9 cellular contexts compared by ENCODE assay signal in genomic region chr17:5019475-5019956, GRCh38. TPM values are rescaled to one million over a fixed set of nuclear protein-coding genes. Genes with fewer than 3 reads are reported as not detected.
DNase-seq lines count a peak whose midpoint lies in the region; ATAC-seq and TF ChIP-seq lines count a peak whose summit lies in the region.
"Had no signal": no experiment of that assay in that cellular context is flagged by ENCODE, and none has a peak within 500 bp of the region (broad histone marks: within the 10 kb centered on the region; RNA-seq: fewer than 3 reads in every experiment).

No MANE protein-coding gene starts in this region.

- no peaks in the 10 kb centered on the region for H3K79me2 ChIP-seq in Karpas-422 (ENCODE audit: low read length)

- no peaks in the 10 kb centered on the region for H3K9me3 ChIP-seq in Karpas-422 (ENCODE audit: low read length)

- H3K9me2 ChIP-seq in Karpas-422 (replicated peaks; ENCODE audit: insufficient read depth, low read length), result no peaks in the 10 kb centered on the region

- TF ChIP-seq CTCF in nephron progenitor cell (IDR thresholded peaks at IDR 0.05), result no peak

- no peaks in the 10 kb centered on the region for H3K27me3 ChIP-seq in Karpas-422 (ENCODE audit: low read length)

- H3K36me3 Mint-ChIP-seq in nephron progenitor cell (ENCODE audit: low read depth), result peaks cover 33% of the 10 kb centered on the region

- H2AFZ ChIP-seq in Karpas-422 (ENCODE audit: low read length), result no peak overlapping the region

- peaks cover 8% of the 10 kb centered on the region; the same call in 1 of the 2 replicates for H3K36me3 ChIP-seq in Karpas-422 (ENCODE audit: insufficient read depth, low read length)

- no peak overlapping the region for H3K27ac ChIP-seq in Karpas-422 (ENCODE audit: low read length)

- DNase-seq in ELF-1 (ENCODE audit: low read depth, low spot score) (peak; percentile 37), Karpas-422 (peak; percentile 81), activated T-helper 1 cell treated with Interleukin-2 at 50 U/mL for 16 hours (ENCODE audit: low read depth) (peak; percentile 14), nephron progenitor cell (no peak)
- no peak for DNase-seq in effector CD8-positive, alpha-beta T cell (lab: John Stamatoyannopoulos, UW)

- no peaks in the 10 kb centered on the region for H3K27me3 Mint-ChIP-seq in nephron progenitor cell (ENCODE audit: low read depth, poor library complexity)

- no peak overlapping the region for H3K4me3 ChIP-seq in Karpas-422 (ENCODE audit: low read length)

- peaks cover 21% of the 10 kb centered on the region for H3K4me1 ChIP-seq in Karpas-422 (ENCODE audit: low read length)

- H3K9ac ChIP-seq in Karpas-422 (ENCODE audit: low read length), result no peak overlapping the region

- H3K9me3 Mint-ChIP-seq in nephron progenitor cell, result no peaks in the 10 kb centered on the region

- peaks cover 5% of the 10 kb centered on the region for H3K4me1 Mint-ChIP-seq in nephron progenitor cell

- no peaks in the 10 kb centered on the region for H4K20me1 ChIP-seq in Karpas-422 (ENCODE audit: insufficient read depth, low read depth, low read length)

- H3K4me3 Mint-ChIP-seq in nephron progenitor cell, result no peak overlapping the region

- peak overlapping the region; percentile 66 for H3K27ac Mint-ChIP-seq in nephron progenitor cell

- no peak overlapping the region for H3K4me2 ChIP-seq in Karpas-422 (ENCODE audit: low read depth, low read length, poor library complexity, severe bottlenecking)

- ATAC-seq in HG03135 (IDR thresholded peaks at IDR 0.05; ENCODE audit: unreplicated experiment) (no peak), GM19395 (IDR thresholded peaks at IDR 0.05; ENCODE audit: unreplicated experiment) (no peak), HG03442 (IDR thresholded peaks at IDR 0.05; ENCODE audit: unreplicated experiment) (no peak)
- ATAC-seq: Panc1 had no signal

RNA-seq across cellular contexts. Expression of gene SLC52A1, which starts 15.7 kb away (rescaled TPM):
- not detected in 2 replicates for total RNA-seq in Karpas-422 (2014; rRNA removed; shearing (Covaris generic); ENCODE audit: low replicate concordance)

RNA-seq across cellular contexts. Expression of gene KIF1C, which starts 21.8 kb away (rescaled TPM):
- total RNA-seq in Karpas-422 (2014; rRNA removed; shearing (Covaris generic); ENCODE audit: low replicate concordance), result 10.2 and 19.0 TPM in 2 replicates

RNA-seq across cellular contexts. Expression of gene INCA1, which starts 22.2 kb away (rescaled TPM):
- total RNA-seq in Karpas-422 (2014; rRNA removed; shearing (Covaris generic); ENCODE audit: low replicate concordance), result not detected in 2 replicates

RNA-seq across cellular contexts. Expression of gene CAMTA2, which starts 32.0 kb away (rescaled TPM):
- 9.5 and 15.6 TPM in 2 replicates for total RNA-seq in Karpas-422 (2014; rRNA removed; shearing (Covaris generic); ENCODE audit: low replicate concordance)

RNA-seq across cellular contexts. Expression of gene SPAG7, which starts 51.9 kb away (rescaled TPM):
- total RNA-seq in Karpas-422 (2014; rRNA removed; shearing (Covaris generic); ENCODE audit: low replicate concordance), result 24.6 and 40.7 TPM in 2 replicates

Comparison
In these comparisons a context has a peak if more than half of its experiments do, and no peak if none do; other contexts are left out.
1. DNase-seq: peak in ELF-1 (single experiment), Karpas-422 (single experiment) and activated T-helper 1 cell treated with Interleukin-2 at 50 U/mL for 16 hours (single experiment); none in nephron progenitor cell (single experiment) and effector CD8-positive, alpha-beta T cell (single experiment).